ENCODE assay signal across 23 cellular contexts in genomic region chr1:5485436-5485835, GRCh38.
"Had no signal": no experiment of that assay in that cellular context is flagged by ENCODE, and none has a peak within 500 bp of the region (broad histone marks: within the 10 kb centered on the region; RNA-seq: fewer than 3 reads in every experiment).

No MANE protein-coding gene starts in this region.

- H3K36me3 Mint-ChIP-seq: activated naive CD4-positive, alpha-beta T cell treated with anti-CD3 and anti-CD28 coated beads, Interleukin-2, amount 50 U/mL, for 24 hours; activated naive CD8-positive, alpha-beta T cell treated with anti-CD3 and anti-CD28 coated beads, Interleukin-2, amount 10 ng/mL, durations not matched to agents 7 days and 5 days had no signal

- H3K4me1 Mint-ChIP-seq: activated B cell treated with CpG ODN at 0.5 μM for 24 hours; activated CD4-positive, alpha-beta memory T cell treated with anti-CD3 and anti-CD28 coated beads, Interleukin-2, amount 10 ng/mL, durations not matched to agents 7 days and 5 days had no signal

- H3K4me3 Mint-ChIP-seq: activated B cell treated with CpG ODN at 0.5 μM for 24 hours; activated CD4-positive, alpha-beta memory T cell treated with anti-CD3 and anti-CD28 coated beads, Interleukin-2, amount 10 ng/mL, durations not matched to agents 7 days and 5 days; activated naive CD4-positive, alpha-beta T cell treated with anti-CD3 and anti-CD28 coated beads, Interleukin-2, amount 50 U/mL, for 24 hours; activated naive CD8-positive, alpha-beta T cell treated with anti-CD3 and anti-CD28 coated beads, Interleukin-2, amount 10 ng/mL, durations not matched to agents 7 days and 5 days; activated T-cell treated with anti-CD3 and anti-CD28 coated beads, Interleukin-2, amount 50 U/mL, for 24 hours had no signal

- H3K9me3 Mint-ChIP-seq: activated CD4-positive, alpha-beta memory T cell treated with anti-CD3 and anti-CD28 coated beads, Interleukin-2, amount 10 ng/mL, durations not matched to agents 7 days and 5 days; activated naive CD4-positive, alpha-beta T cell treated with anti-CD3 and anti-CD28 coated beads, Interleukin-2, amount 50 U/mL, for 24 hours; activated naive CD8-positive, alpha-beta T cell treated with anti-CD3 and anti-CD28 coated beads, Interleukin-2, amount 10 ng/mL, durations not matched to agents 7 days and 5 days; activated T-cell treated with anti-CD3 and anti-CD28 coated beads, Interleukin-2, amount 50 U/mL, for 24 hours; activated T-helper 2 cell treated with anti-CD3 and anti-CD28 coated beads, Interferon-gamma antibody, Interleukin-2, Interleukin-4, amounts not matched to agents 10 μg/mL and 5 μg/mL and 100 μg/mL, durations not matched to agents 14 hours and 24 hours and 36 hours had no signal

- DNase-seq: activated B cell treated with CpG ODN at 0.5 μM for 24 hours; activated CD4-positive, alpha-beta memory T cell treated with anti-CD3 and anti-CD28 coated beads, Interleukin-2, amount 10 ng/mL, durations not matched to agents 7 days and 5 days; activated CD4-positive, alpha-beta T cell treated with anti-CD3 and anti-CD28 coated beads for 1 hour; activated CD4-positive, alpha-beta T cell treated with anti-CD3 and anti-CD28 coated beads for 48 hours; activated gamma-delta T cell; activated naive CD4-positive, alpha-beta T cell treated with Interleukin-2 at 50 U/mL for 16 hours; activated naive CD8-positive, alpha-beta T cell treated with anti-CD3 and anti-CD28 coated beads, Interleukin-2, amount 10 ng/mL, durations not matched to agents 7 days and 5 days; activated T-cell treated with anti-CD3 and anti-CD28 coated beads, Interleukin-2, amount 50 U/mL, for 24 hours; amygdala; MM.1S; MV-4-11; NCI-H1092; NCI-H1436 treated with DMSO at 0.1 percent for 48 hours; NCI-H1694 treated with DMSO at 0.1 percent for 48 hours; NCI-H524 treated with DMSO at 0.1 percent for 48 hours; NK-92 treated with Interleukin-12 subunit alpha and Interleukin-12 subunit beta, amount 100 ng/mL, for 24 hours; SW 1271; T-helper 1 cell; T-helper 2 cell; T-helper 9 cell had no signal

- ATAC-seq: Right ventricle myocardium inferior had no signal

- H3K27ac Mint-ChIP-seq: activated B cell treated with CpG ODN at 0.5 μM for 24 hours; activated CD4-positive, alpha-beta memory T cell treated with anti-CD3 and anti-CD28 coated beads, Interleukin-2, amount 10 ng/mL, durations not matched to agents 7 days and 5 days; activated naive CD4-positive, alpha-beta T cell treated with anti-CD3 and anti-CD28 coated beads, Interleukin-2, amount 50 U/mL, for 24 hours; activated naive CD8-positive, alpha-beta T cell treated with anti-CD3 and anti-CD28 coated beads, Interleukin-2, amount 10 ng/mL, durations not matched to agents 7 days and 5 days; activated T-cell treated with anti-CD3 and anti-CD28 coated beads, Interleukin-2, amount 50 U/mL, for 24 hours; activated T-helper 2 cell treated with anti-CD3 and anti-CD28 coated beads, Interferon-gamma antibody, Interleukin-2, Interleukin-4, amounts not matched to agents 10 μg/mL and 5 μg/mL and 100 μg/mL, durations not matched to agents 14 hours and 24 hours and 36 hours had no signal

- H3K27me3 Mint-ChIP-seq: activated CD4-positive, alpha-beta memory T cell treated with anti-CD3 and anti-CD28 coated beads, Interleukin-2, amount 10 ng/mL, durations not matched to agents 7 days and 5 days; activated naive CD4-positive, alpha-beta T cell treated with anti-CD3 and anti-CD28 coated beads, Interleukin-2, amount 50 U/mL, for 24 hours; activated naive CD8-positive, alpha-beta T cell treated with anti-CD3 and anti-CD28 coated beads, Interleukin-2, amount 10 ng/mL, durations not matched to agents 7 days and 5 days had no signal
